ENCODE assay signal across 25 cellular contexts in the genomic region with DNA sequence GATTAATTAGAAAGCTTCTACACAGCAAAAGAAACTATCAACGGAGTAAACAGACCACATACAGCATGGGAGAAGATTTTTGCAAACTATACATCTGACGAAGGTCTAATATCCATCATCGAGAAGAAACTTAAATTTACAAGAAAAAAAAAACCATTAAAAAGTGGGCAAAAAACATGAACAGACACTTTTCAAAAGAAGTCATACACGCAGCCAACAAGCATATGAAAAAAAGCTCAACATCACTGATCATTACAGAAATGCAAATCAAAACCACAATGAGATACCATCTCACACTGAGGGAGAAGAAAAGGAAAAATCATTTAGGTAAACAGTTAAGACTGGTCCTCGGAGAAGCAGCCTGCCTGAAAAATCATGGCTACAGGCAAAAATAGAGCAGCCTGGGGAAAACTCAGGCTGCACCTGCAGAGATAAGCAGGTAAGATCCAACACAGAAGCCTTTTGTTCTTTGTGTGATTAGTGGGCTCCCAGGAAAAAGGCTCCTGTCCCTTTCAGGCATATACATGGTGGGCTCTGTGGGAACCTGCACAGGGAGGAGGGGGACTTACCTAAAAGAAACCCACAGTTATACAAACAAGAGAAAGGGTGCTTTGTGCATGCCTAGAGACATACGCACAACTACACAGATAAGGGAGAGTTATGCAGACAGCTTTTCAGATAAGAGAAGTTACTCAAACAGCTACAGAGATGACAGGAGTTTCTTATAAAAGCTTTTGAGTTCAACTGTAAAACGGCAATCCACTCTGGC. TPM values are rescaled to one million over a fixed set of nuclear protein-coding genes. Genes with fewer than 3 reads are reported as not detected.
"Had no signal": no experiment of that assay in that cellular context is flagged by ENCODE, and none has a peak within 500 bp of the region (broad histone marks: within the 10 kb centered on the region; RNA-seq: fewer than 3 reads in every experiment).

No MANE protein-coding gene starts in this region.

- H3K27ac Mint-ChIP-seq: activated CD4-positive, alpha-beta memory T cell treated with anti-CD3 and anti-CD28 coated beads, Interleukin-2, amount 10 ng/mL, durations not matched to agents 7 days and 5 days; activated CD4-positive, alpha-beta T cell treated with anti-CD3 and anti-CD28 coated beads for 36 hours; activated naive CD4-positive, alpha-beta T cell treated with anti-CD3 and anti-CD28 coated beads for 36 hours; activated naive CD8-positive, alpha-beta T cell; activated T-helper 17 cell treated with anti-CD3 and anti-CD28 coated beads, Interleukin-2, amount 50 U/mL, for 72 hours had no signal

- H3K9ac ChIP-seq: SK-N-SH had no signal

- H3K27me3 ChIP-seq: Peyer's patch, SJCRH30 had no signal

- H3K36me3 Mint-ChIP-seq: activated naive CD8-positive, alpha-beta T cell had no signal

- H3K36me3 ChIP-seq: Peyer's patch, SJCRH30, WERI-Rb-1 had no signal

- H3K4me3 Mint-ChIP-seq: activated CD4-positive, alpha-beta memory T cell treated with anti-CD3 and anti-CD28 coated beads, Interleukin-2, amount 10 ng/mL, durations not matched to agents 7 days and 5 days; activated CD4-positive, alpha-beta T cell treated with anti-CD3 and anti-CD28 coated beads for 36 hours; activated naive CD4-positive, alpha-beta T cell treated with anti-CD3 and anti-CD28 coated beads for 36 hours; activated naive CD8-positive, alpha-beta T cell; activated T-helper 17 cell treated with anti-CD3 and anti-CD28 coated beads, Interleukin-2, amount 50 U/mL, for 72 hours had no signal

- DNase-seq: activated CD4-positive, alpha-beta memory T cell treated with anti-CD3 and anti-CD28 coated beads, Interleukin-2, amount 10 ng/mL, durations not matched to agents 7 days and 5 days; activated CD4-positive, alpha-beta T cell treated with anti-CD3 and anti-CD28 coated beads for 36 hours; activated CD4-positive, alpha-beta T cell treated with anti-CD3 and anti-CD28 coated beads, Interleukin-2, amount 50 U/mL, for 1 hour; activated gamma-delta T cell; activated naive CD4-positive, alpha-beta T cell treated with anti-CD3 and anti-CD28 coated beads for 36 hours; activated T-cell treated with anti-CD3 and anti-CD28 coated beads for 4 hours; activated T-cell treated with anti-CD3 and anti-CD28 coated beads, Interleukin-2, amount 50 U/mL, for 48 hours; caudate nucleus; Karpas-422; MM.1S; NCI-H1105; NCI-H1436; NCI-H187 treated with DMSO at 0.1 percent for 48 hours; NCI-H2081 treated with DMSO at 0.1 percent for 48 hours; NCI-H2227 treated with DMSO at 0.1 percent for 48 hours; Peyer's patch; Right ventricle myocardium superior; SJCRH30; SK-N-SH; T-helper 1 cell; WERI-Rb-1 had no signal

- H3K4me3 ChIP-seq: Peyer's patch, SJCRH30 had no signal

- H3K4me1 Mint-ChIP-seq: activated CD4-positive, alpha-beta memory T cell treated with anti-CD3 and anti-CD28 coated beads, Interleukin-2, amount 10 ng/mL, durations not matched to agents 7 days and 5 days; activated CD4-positive, alpha-beta T cell treated with anti-CD3 and anti-CD28 coated beads for 36 hours; activated T-helper 17 cell treated with anti-CD3 and anti-CD28 coated beads, Interleukin-2, amount 50 U/mL, for 72 hours had no signal

- H3K9me3 ChIP-seq: SJCRH30, SK-N-SH had no signal

- H3K4me1 ChIP-seq: Peyer's patch, SJCRH30 had no signal

- H3K27ac ChIP-seq: Peyer's patch, RWPE1, SJCRH30, WERI-Rb-1 had no signal

- H3K4me2 ChIP-seq: SK-N-SH had no signal

RNA-seq across cellular contexts. Expression of a gene that starts 49.3 kb away (rescaled TPM):
- total RNA-seq: activated naive CD4-positive, alpha-beta T cell treated with anti-CD3 and anti-CD28 coated beads for 36 hours; NCI-H460 had no signal
